ENCODE assay signal across 1 cellular context in genomic region chr1:2277741-2278488, GRCh38.
TF ChIP-seq lines count a peak whose summit lies in the region.

No MANE protein-coding gene starts in this region.

TF ChIP-seq in WTC11, 78 proteins besides CTCF, POLR2A, EP300 and RAD21 (continued from another document):
- TF ChIP-seq ZNF532 (CRISPR knock-in tag; IDR thresholded peaks at IDR 0.05; ENCODE audit: borderline replicate concordance): no peak
- no peak for TF ChIP-seq ZNF138 (CRISPR knock-in tag; conservative IDR thresholded peaks at IDR 0.05)
- TF ChIP-seq RELA (CRISPR knock-in tag; IDR thresholded peaks at IDR 0.05; ENCODE audit: borderline replicate concordance): no peak
- TF ChIP-seq ZNF425 (CRISPR knock-in tag; conservative IDR thresholded peaks at IDR 0.05): no peak
- no peak for TF ChIP-seq NFYB (CRISPR knock-in tag; conservative IDR thresholded peaks at IDR 0.05; ENCODE audit: low read depth)
